In genomic region chr20:56418385-56418861, GRCh38 we compare ENCODE assay signal across 11 cellular contexts. TPM values are rescaled to one million over a fixed set of nuclear protein-coding genes. Genes with fewer than 3 reads are reported as not detected.
DNase-seq lines count a peak whose midpoint lies in the region; ATAC-seq and TF ChIP-seq lines count a peak whose summit lies in the region.
"Had no signal": no experiment of that assay in that cellular context is flagged by ENCODE, and none has a peak within 500 bp of the region (broad histone marks: within the 10 kb centered on the region; RNA-seq: fewer than 3 reads in every experiment).

No MANE protein-coding gene starts in this region.

- H3K4me1 ChIP-seq in left ventricle myocardium inferior (peaks cover 16% of the 10 kb centered on the region), tibial nerve (peaks cover 0 to 9% (median 1%) of the 10 kb centered on the region in 4 donors)
- H3K4me1 ChIP-seq: BE2C had no signal

- intact Hi-C loops in activated naive CD4-positive, alpha-beta T cell treated with anti-CD3 and anti-CD28 coated beads for 36 hours (cut with micrococcal nuclease), result loop anchor here (5.0 to 10.0 kb wide), 2 partner anchors 974 to 1196 kb away; partner anchors contain the start of gene RBM38
- intact Hi-C loops in left ventricle myocardium inferior (cut with micrococcal nuclease), result no loop called here

- H3K4me3 ChIP-seq in left ventricle myocardium inferior (no peak overlapping the region), tibial nerve (no peak overlapping the region)

- H3K27me3 Mint-ChIP-seq in activated naive CD4-positive, alpha-beta T cell treated with anti-CD3 and anti-CD28 coated beads for 36 hours (ENCODE audit: low read depth), result no peaks in the 10 kb centered on the region
- no peaks in the 10 kb centered on the region for H3K27me3 Mint-ChIP-seq in activated naive CD4-positive, alpha-beta T cell treated with anti-CD3 and anti-CD28 coated beads, Interleukin-2, amount 50 U/mL, for 24 hours

- no peak for TF ChIP-seq POLR2A in tibial nerve (IDR thresholded peaks at IDR 0.05)

- WGBS in tibial nerve, 2 donors, result 62 to 67% methylated on average over 11 of the region's 11 CpGs

- DNase-seq in activated naive CD4-positive, alpha-beta T cell treated with anti-CD3 and anti-CD28 coated beads for 36 hours, result peak; percentile 51
- DNase-seq in activated naive CD4-positive, alpha-beta T cell treated with anti-CD3 and anti-CD28 coated beads, Interleukin-2, amount 50 U/mL, for 16 hours, result no peak
- DNase-seq in left ventricle myocardium inferior (no peak), tibial nerve (ENCODE audit: low spot score in 2 of 2) (no peak), NCI-H2107 (lab: John Stamatoyannopoulos, UW) (no peak), A172 (ENCODE audit: low spot score) (no peak)
- DNase-seq: BE2C, NCI-H524, small intestine had no signal

- TF ChIP-seq EP300 in tibial nerve (IDR thresholded peaks at IDR 0.05), result no peak

- H3K9me3 Mint-ChIP-seq in activated naive CD4-positive, alpha-beta T cell treated with anti-CD3 and anti-CD28 coated beads for 36 hours, result no peaks in the 10 kb centered on the region
- no peaks in the 10 kb centered on the region for H3K9me3 Mint-ChIP-seq in activated naive CD4-positive, alpha-beta T cell treated with anti-CD3 and anti-CD28 coated beads, Interleukin-2, amount 50 U/mL, for 24 hours

- no peak for TF ChIP-seq CTCF in left ventricle myocardium inferior (IDR thresholded peaks at IDR 0.05; ENCODE audit: borderline replicate concordance)
- no peak for TF ChIP-seq CTCF in tibial nerve (IDR thresholded peaks at IDR 0.05)

- no peaks in the 10 kb centered on the region for H3K27me3 ChIP-seq in left ventricle myocardium inferior (ENCODE audit: low read depth)
- H3K27me3 ChIP-seq in tibial nerve, result no peaks in the 10 kb centered on the region
- H3K27me3 ChIP-seq: BE2C had no signal

- CTCF ChIA-PET in activated naive CD4-positive, alpha-beta T cell treated with anti-CD3 and anti-CD28 coated beads for 36 hours (lab: Charles Lee), result interaction anchor here (1.1 to 1.6 kb wide), 3 partner anchors 12 to 20 kb away, joined by 3 to 6 read pairs (median 3); no protein-coding TSS in a partner anchor

- peak overlapping the region; percentile 59 for H3K4me3 Mint-ChIP-seq in activated naive CD4-positive, alpha-beta T cell treated with anti-CD3 and anti-CD28 coated beads for 36 hours
- H3K4me3 Mint-ChIP-seq in activated naive CD4-positive, alpha-beta T cell treated with anti-CD3 and anti-CD28 coated beads, Interleukin-2, amount 50 U/mL, for 24 hours, result peak overlapping the region; percentile 74

- H3K36me3 Mint-ChIP-seq in activated naive CD4-positive, alpha-beta T cell treated with anti-CD3 and anti-CD28 coated beads for 36 hours (ENCODE audit: low read depth), result peaks cover 6% of the 10 kb centered on the region
- H3K36me3 Mint-ChIP-seq in activated naive CD4-positive, alpha-beta T cell treated with anti-CD3 and anti-CD28 coated beads, Interleukin-2, amount 50 U/mL, for 24 hours, result peaks cover 5% of the 10 kb centered on the region

- H3K9me3 ChIP-seq in left ventricle myocardium inferior (replicated peaks) (no peaks in the 10 kb centered on the region), tibial nerve (no peaks in the 10 kb centered on the region)
- H3K9me3 ChIP-seq: BE2C had no signal

- ATAC-seq in HG03460 (IDR thresholded peaks at IDR 0.05; ENCODE audit: unreplicated experiment), result no peak

- peak overlapping the region; percentile 91 for H3K27ac Mint-ChIP-seq in activated naive CD4-positive, alpha-beta T cell treated with anti-CD3 and anti-CD28 coated beads for 36 hours
- H3K27ac Mint-ChIP-seq in activated naive CD4-positive, alpha-beta T cell treated with anti-CD3 and anti-CD28 coated beads, Interleukin-2, amount 50 U/mL, for 24 hours, result peak overlapping the region; percentile 94

- H3K36me3 ChIP-seq in left ventricle myocardium inferior (no peaks in the 10 kb centered on the region), tibial nerve (peaks cover 0 to 13% (median 0%) of the 10 kb centered on the region in 3 donors)
- H3K36me3 ChIP-seq: BE2C had no signal

- peaks cover 90% of the 10 kb centered on the region for H3K4me1 Mint-ChIP-seq in activated naive CD4-positive, alpha-beta T cell treated with anti-CD3 and anti-CD28 coated beads for 36 hours (ENCODE audit: low read depth)
- peaks cover 85% of the 10 kb centered on the region for H3K4me1 Mint-ChIP-seq in activated naive CD4-positive, alpha-beta T cell treated with anti-CD3 and anti-CD28 coated beads, Interleukin-2, amount 50 U/mL, for 24 hours

- peak overlapping the region; percentile 85 for H3K27ac ChIP-seq in left ventricle myocardium inferior (replicated peaks)
- peak overlapping the region in 3 of 4 donors; percentile 62 to 71 (median 63) for H3K27ac ChIP-seq in tibial nerve

RNA-seq across cellular contexts. Expression of gene CASS4, which starts 6.4 kb away (rescaled TPM):
- total RNA-seq in activated naive CD4-positive, alpha-beta T cell treated with anti-CD3 and anti-CD28 coated beads for 36 hours, result 1 to 10 TPM; 5.1 to 5.2 TPM
- total RNA-seq in left ventricle myocardium inferior, result 0.47 TPM
- total RNA-seq in tibial nerve, result 1 to 10 TPM; 2.0 to 7.5 (median 3.6) TPM
- not detected in 2 replicates for total RNA-seq in A172 (2014; rRNA removed; shearing (Covaris generic))

RNA-seq across cellular contexts. Expression of gene CSTF1, which starts 26.0 kb away (rescaled TPM):
- total RNA-seq in activated naive CD4-positive, alpha-beta T cell treated with anti-CD3 and anti-CD28 coated beads for 36 hours, result 10 to 100 TPM; 68.0 to 70.7 TPM
- total RNA-seq in left ventricle myocardium inferior (16.9 TPM), tibial nerve (10 to 100 TPM; 17.6 to 25.9 (median 22.7) TPM)
- total RNA-seq in A172 (2014; rRNA removed; shearing (Covaris generic)), result 48.7 and 68.4 TPM in 2 replicates

RNA-seq across cellular contexts. Expression of gene AURKA, which starts 26.4 kb away (rescaled TPM):
- 100 to 1,000 TPM; 115 to 121 TPM for total RNA-seq in activated naive CD4-positive, alpha-beta T cell treated with anti-CD3 and anti-CD28 coated beads for 36 hours
- total RNA-seq in left ventricle myocardium inferior (7.8 TPM), tibial nerve (1 to 10 TPM in 3 of 4 donors, under 1 TPM in 1; 0.42 to 4.3 (median 1.7) TPM)
- 131 and 137 TPM in 2 replicates for total RNA-seq in A172 (2014; rRNA removed; shearing (Covaris generic))

RNA-seq across cellular contexts. Expression of gene RTF2, which starts 50.0 kb away (rescaled TPM):
- 10 to 100 TPM; 76.8 to 82.9 TPM for total RNA-seq in activated naive CD4-positive, alpha-beta T cell treated with anti-CD3 and anti-CD28 coated beads for 36 hours
- total RNA-seq in left ventricle myocardium inferior (88.7 TPM), tibial nerve (10 to 100 TPM; 54.3 to 74.1 (median 65.2) TPM)
- 122 and 131 TPM in 2 replicates for total RNA-seq in A172 (2014; rRNA removed; shearing (Covaris generic))

RNA-seq across cellular contexts. Expression of gene FAM210B, which starts 59.6 kb away (rescaled TPM):
- total RNA-seq in activated naive CD4-positive, alpha-beta T cell treated with anti-CD3 and anti-CD28 coated beads for 36 hours, result 1 to 10 TPM; 7.5 to 8.2 TPM
- total RNA-seq in left ventricle myocardium inferior (52.7 TPM), tibial nerve (10 to 100 TPM; 36.8 to 56.6 (median 52.3) TPM)
- 40.1 and 42.3 TPM in 2 replicates for total RNA-seq in A172 (2014; rRNA removed; shearing (Covaris generic))

Comparison
In these comparisons a context has a peak if more than half of its experiments do, and no peak if none do; other contexts are left out.
1. RNA of gene AURKA, which starts 26.4 kb away (total RNA-seq): 131 to 137 TPM in A172 and 115 to 121 TPM in activated naive CD4-positive, alpha-beta T cell treated with anti-CD3 and anti-CD28 coated beads for 36 hours; 7.8 TPM in left ventricle myocardium inferior (single experiment) and 0.42 to 4.3 TPM in tibial nerve; every median in the first group is over 10 times any median in the second.